7 cellular contexts compared by ENCODE assay signal in genomic region chr12:117134059-117134458, GRCh38. TPM values are rescaled to one million over a fixed set of nuclear protein-coding genes. Genes with fewer than 3 reads are reported as not detected.
DNase-seq lines count a peak whose midpoint lies in the region; ATAC-seq and TF ChIP-seq lines count a peak whose summit lies in the region.

No MANE protein-coding gene starts in this region.

- H3F3A ChIP-seq in PC-9 (ENCODE audit: insufficient read depth, low read depth) = peaks cover under 1% of the 10 kb centered on the region

- intact Hi-C loops in activated CD8-positive, alpha-beta T cell treated with anti-CD3 and anti-CD28 coated beads for 36 hours (cut with micrococcal nuclease) = loop anchor here (10.0 kb wide), 2 partner anchors 209 to 399 kb away; partner anchors contain the start of genes RNFT2 and SPRING1
- intact Hi-C loops in head of caudate nucleus (cut with DNase I) = no loop called here
- intact Hi-C loops in PC-9 (cut with micrococcal nuclease; ENCODE audit: unreplicated experiment) = no loop called here

- no peaks in the 10 kb centered on the region for H4K20me1 ChIP-seq in PC-9 (ENCODE audit: insufficient read depth)

- peak; percentile 88 for ATAC-seq in activated CD8-positive, alpha-beta T cell treated with anti-CD3 and anti-CD28 coated beads for 36 hours
- ATAC-seq in effector memory CD8-positive, alpha-beta T cell (replicated peaks) = peak; percentile 87
- peak; percentile 91 for ATAC-seq in stimulated activated effector memory CD8-positive, alpha-beta T cell treated with anti-CD3 and anti-CD28 coated beads, Interleukin-12 subunit alpha, Interleukin-12 subunit beta, amount 100 ng/mL, for 72 hours

- 0 out of 2 replicates have a peak, but pooled peaks cover under 1% of the 10 kb centered on the region for H3K9me3 ChIP-seq in PC-9 (ENCODE audit: insufficient read depth, low read depth)

- no peaks in the 10 kb centered on the region for H3K36me3 ChIP-seq in PC-9 (ENCODE audit: low read depth)

- no peaks in the 10 kb centered on the region for H3K79me2 ChIP-seq in PC-9 (ENCODE audit: low read depth)

- peaks cover 18% of the 10 kb centered on the region for H3K4me1 Mint-ChIP-seq in activated CD8-positive, alpha-beta T cell treated with anti-CD3 and anti-CD28 coated beads for 36 hours (ENCODE audit: low read depth)
- peaks cover 10 to 11% of the 10 kb centered on the region in 2 donors for H3K4me1 Mint-ChIP-seq in effector memory CD8-positive, alpha-beta T cell (ENCODE audit: low read depth in 2 of 2)
- peaks cover 18% of the 10 kb centered on the region for H3K4me1 Mint-ChIP-seq in stimulated activated effector memory CD8-positive, alpha-beta T cell treated with anti-CD3 and anti-CD28 coated beads, Interleukin-12 subunit alpha, Interleukin-12 subunit beta, amount 100 ng/mL, for 72 hours

- H3K4me1 ChIP-seq in PC-9 (replicated peaks; ENCODE audit: insufficient read depth) = no peaks in the 10 kb centered on the region

- H3K4me2 ChIP-seq in PC-9 = no peak overlapping the region

- BruUV-seq in PC-9 (replicated peaks; lab: Mats Ljungman, UMichigan) = no TSS peak

- no peak overlapping the region for H3K27ac ChIP-seq in PC-9

- no peak for TF ChIP-seq CTCF in activated CD8-positive, alpha-beta T cell treated with anti-CD3 and anti-CD28 coated beads for 36 hours (IDR thresholded peaks at IDR 0.05)
- no peak for TF ChIP-seq CTCF in PC-9 (conservative IDR thresholded peaks at IDR 0.05)

- H3K27me3 Mint-ChIP-seq in activated CD8-positive, alpha-beta T cell treated with anti-CD3 and anti-CD28 coated beads for 36 hours = no peaks in the 10 kb centered on the region
- no peaks in the 10 kb centered on the region for H3K27me3 Mint-ChIP-seq in effector memory CD8-positive, alpha-beta T cell

- peak; percentile 24 for DNase-seq in LHCN-M2 (ENCODE audit: low read depth)
- DNase-seq in activated CD8-positive, alpha-beta T cell treated with anti-CD3 and anti-CD28 coated beads for 36 hours = peak; percentile 87
- peak; percentile 9 to 26 (median 25) for DNase-seq in effector memory CD8-positive, alpha-beta T cell
- DNase-seq in stimulated activated effector memory CD8-positive, alpha-beta T cell treated with anti-CD3 and anti-CD28 coated beads, Interleukin-12 subunit alpha, Interleukin-12 subunit beta, amount 100 ng/mL, for 72 hours (ENCODE audit: low spot score in 2 of 2) = peak; percentile 26 to 70
- no peak for DNase-seq in hepatic stellate cell (ENCODE audit: low spot score)
- no peak for DNase-seq in head of caudate nucleus
- DNase-seq in PC-9 = no peak

- H3K4me3 ChIP-seq in PC-9 = no peak overlapping the region

- no peaks in the 10 kb centered on the region for H3K9me2 ChIP-seq in PC-9 (ENCODE audit: insufficient read depth)

- no peaks in the 10 kb centered on the region for H3K27me3 ChIP-seq in PC-9 (ENCODE audit: insufficient read depth, low read depth)

- CTCF ChIA-PET in activated CD8-positive, alpha-beta T cell treated with anti-CD3 and anti-CD28 coated beads for 36 hours (lab: Charles Lee) = interaction anchor here (1.0 to 1.4 kb wide), 5 partner anchors 14 to 431 kb away, joined by 3 to 6 read pairs (median 3); no protein-coding TSS in a partner anchor
- CTCF ChIA-PET in PC-9 (lab: Charles Lee) = no interaction called here

- H3K36me3 Mint-ChIP-seq in activated CD8-positive, alpha-beta T cell treated with anti-CD3 and anti-CD28 coated beads for 36 hours (ENCODE audit: low read depth) = no peaks in the 10 kb centered on the region
- no peaks in the 10 kb centered on the region for H3K36me3 Mint-ChIP-seq in effector memory CD8-positive, alpha-beta T cell (ENCODE audit: insufficient read depth)
- H3K36me3 Mint-ChIP-seq in stimulated activated effector memory CD8-positive, alpha-beta T cell treated with anti-CD3 and anti-CD28 coated beads, Interleukin-12 subunit alpha, Interleukin-12 subunit beta, amount 100 ng/mL, for 72 hours = no peaks in the 10 kb centered on the region

- H3K9me3 Mint-ChIP-seq in activated CD8-positive, alpha-beta T cell treated with anti-CD3 and anti-CD28 coated beads for 36 hours = no peaks in the 10 kb centered on the region
- no peaks in the 10 kb centered on the region for H3K9me3 Mint-ChIP-seq in effector memory CD8-positive, alpha-beta T cell
- H3K9me3 Mint-ChIP-seq in stimulated activated effector memory CD8-positive, alpha-beta T cell treated with anti-CD3 and anti-CD28 coated beads, Interleukin-12 subunit alpha, Interleukin-12 subunit beta, amount 100 ng/mL, for 72 hours = no peaks in the 10 kb centered on the region

- POLR2A ChIA-PET in activated CD8-positive, alpha-beta T cell treated with anti-CD3 and anti-CD28 coated beads for 36 hours (lab: Charles Lee) = interaction anchor here (0.7 to 1.7 kb wide), 4 partner anchors 35 to 577 kb away, joined by 3 to 6 read pairs (median 3); partner anchors contain the start of gene TESC
- POLR2A ChIA-PET in PC-9 (lab: Charles Lee; ENCODE audit: unreplicated experiment) = no interaction called here

- H3K4me3 Mint-ChIP-seq in activated CD8-positive, alpha-beta T cell treated with anti-CD3 and anti-CD28 coated beads for 36 hours = peak overlapping the region; percentile 23
- peak overlapping the region; percentile 0 to 57 for H3K4me3 Mint-ChIP-seq in effector memory CD8-positive, alpha-beta T cell
- peak overlapping the region; percentile 41 for H3K4me3 Mint-ChIP-seq in stimulated activated effector memory CD8-positive, alpha-beta T cell treated with anti-CD3 and anti-CD28 coated beads, Interleukin-12 subunit alpha, Interleukin-12 subunit beta, amount 100 ng/mL, for 72 hours

- H3K27ac Mint-ChIP-seq in activated CD8-positive, alpha-beta T cell treated with anti-CD3 and anti-CD28 coated beads for 36 hours = peak overlapping the region; percentile 88
- H3K27ac Mint-ChIP-seq in effector memory CD8-positive, alpha-beta T cell = peak overlapping the region; percentile 42 to 90
- peak overlapping the region; percentile 77 for H3K27ac Mint-ChIP-seq in stimulated activated effector memory CD8-positive, alpha-beta T cell treated with anti-CD3 and anti-CD28 coated beads, Interleukin-12 subunit alpha, Interleukin-12 subunit beta, amount 100 ng/mL, for 72 hours

- H2AFZ ChIP-seq in PC-9 = no peak overlapping the region

RNA-seq across cellular contexts. Expression of gene TESC, which starts 34.8 kb away (rescaled TPM):
- total RNA-seq in LHCN-M2 (2014; rRNA removed) (not detected in 2 replicates), PC-9 (2021) (not detected in 2 replicates)
- polyA plus RNA-seq in LHCN-M2 (2012) = not detected
- 10 to 100 TPM; 41.7 to 46.8 TPM for total RNA-seq in activated CD8-positive, alpha-beta T cell treated with anti-CD3 and anti-CD28 coated beads for 36 hours

RNA-seq across cellular contexts. Expression of gene FBXO21, which starts 56.2 kb away (rescaled TPM):
- total RNA-seq in LHCN-M2 (2014; rRNA removed) (58.8 and 63.3 TPM in 2 replicates), PC-9 (2021) (31.4 and 32.4 TPM in 2 replicates)
- 10.5 TPM for polyA plus RNA-seq in LHCN-M2 (2012)
- 10 to 100 TPM; 21.5 to 26.0 TPM for total RNA-seq in activated CD8-positive, alpha-beta T cell treated with anti-CD3 and anti-CD28 coated beads for 36 hours

Comparison
In these comparisons a context has a peak if more than half of its experiments do, and no peak if none do; other contexts are left out.
1. DNase-seq: peak in LHCN-M2 (single experiment), activated CD8-positive, alpha-beta T cell treated with anti-CD3 and anti-CD28 coated beads for 36 hours (single experiment), effector memory CD8-positive, alpha-beta T cell (3 of 3) and stimulated activated effector memory CD8-positive, alpha-beta T cell treated with anti-CD3 and anti-CD28 coated beads, Interleukin-12 subunit alpha, Interleukin-12 subunit beta, amount 100 ng/mL, for 72 hours (2 of 2); none in hepatic stellate cell (single experiment), head of caudate nucleus (0 of 42) and PC-9 (0 of 2).
2. RNA of gene TESC, which starts 34.8 kb away (total RNA-seq): 41.7 to 46.8 TPM in activated CD8-positive, alpha-beta T cell treated with anti-CD3 and anti-CD28 coated beads for 36 hours; not detected in LHCN-M2 and not detected in PC-9; every median in the first group is over 10 times any median in the second.
3. Peak in every context shown above with its lines, with median percentiles within 50 percentile points of each other: ATAC-seq, H3K27ac Mint-ChIP-seq and H3K4me3 Mint-ChIP-seq.